Comparison of ENCODE assay signal across 23 cellular contexts in the genomic region with DNA sequence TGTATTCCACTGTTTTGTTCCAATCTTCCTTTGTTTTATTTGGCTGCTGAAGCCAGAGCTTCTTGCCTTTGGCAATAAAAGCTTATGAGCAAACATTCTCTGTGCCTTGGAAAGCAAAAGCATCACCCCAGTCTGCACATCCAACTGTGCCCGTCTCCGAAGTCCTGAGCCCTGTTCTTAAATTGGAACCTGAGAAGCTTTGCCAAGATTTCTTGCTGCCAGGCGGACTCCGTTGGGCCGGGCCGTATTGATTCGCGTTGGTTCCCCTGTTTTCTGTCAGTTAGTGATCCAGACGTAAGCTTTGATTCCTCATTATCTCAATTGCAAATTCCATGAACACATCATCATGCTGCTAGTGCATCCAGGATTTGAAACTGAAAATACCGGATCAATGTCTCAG.
DNase-seq lines count a peak whose midpoint lies in the region; ATAC-seq and TF ChIP-seq lines count a peak whose summit lies in the region.
"Had no signal": no experiment of that assay in that cellular context is flagged by ENCODE, and none has a peak within 500 bp of the region (broad histone marks: within the 10 kb centered on the region; RNA-seq: fewer than 3 reads in every experiment).

No MANE protein-coding gene starts in this region.

- CTCF ChIA-PET in WTC11 (lab: Charles Lee): no interaction called here
- CTCF ChIA-PET in Caco-2 (lab: Charles Lee): no interaction called here

- no peak for TF ChIP-seq CTCF in LNCaP clone FGC (IDR thresholded peaks at IDR 0.05; ENCODE audit: control insufficient read depth, extremely low read depth, insufficient read depth)
- TF ChIP-seq CTCF in WTC11 (IDR thresholded peaks at IDR 0.05): no peak
- no peak for TF ChIP-seq CTCF in glutamatergic neuron (IDR thresholded peaks at IDR 0.05; ENCODE audit: partially characterized antibody, unreplicated experiment)
- TF ChIP-seq CTCF in Caco-2 (IDR thresholded peaks at IDR 0.05; ENCODE audit: insufficient read depth in 1 of 2, low read depth in 1 of 2, low read length in 1 of 2, severe bottlenecking in 1 of 2, unreplicated experiment in 1 of 2): no peak
- TF ChIP-seq CTCF in uterus (IDR thresholded peaks at IDR 0.05): no peak

- POLR2A ChIA-PET in WTC11 (lab: Charles Lee): no interaction called here
- POLR2A ChIA-PET in Caco-2 (lab: Charles Lee): no interaction called here

- H3K9me3 Mint-ChIP-seq in WTC11 (no peaks in the 10 kb centered on the region), glutamatergic neuron (ENCODE audit: unreplicated experiment) (no peaks in the 10 kb centered on the region), Caco-2 (ENCODE audit: unreplicated experiment) (no peaks in the 10 kb centered on the region)

- no peaks in the 10 kb centered on the region for H3K4me1 Mint-ChIP-seq in WTC11
- H3K4me1 Mint-ChIP-seq in glutamatergic neuron (ENCODE audit: low read depth, unreplicated experiment): no peaks in the 10 kb centered on the region
- H3K4me1 Mint-ChIP-seq in Caco-2 (ENCODE audit: low read depth, unreplicated experiment): no peaks in the 10 kb centered on the region

- intact Hi-C loops in Caco-2 (cut with micrococcal nuclease; ENCODE audit: unreplicated experiment) (no loop called here), uterus (cut with DNase I; ENCODE audit: low total_unique reads) (no loop called here)

- H3K9me3 ChIP-seq in Caco-2 (no peaks in the 10 kb centered on the region), uterus (no peaks in the 10 kb centered on the region)
- H3K9me3 ChIP-seq: body of pancreas, tibial artery had no signal

- ATAC-seq in WTC11: no peak
- ATAC-seq: activated T-cell treated with anti-CD3 and anti-CD28 coated beads, Interleukin-2, amount 50 U/mL, for 72 hours; body of pancreas; left lobe of liver; sciatic nerve had no signal

- no peak overlapping the region for H3K4me3 Mint-ChIP-seq in WTC11
- H3K4me3 Mint-ChIP-seq in glutamatergic neuron (ENCODE audit: unreplicated experiment): no peak overlapping the region
- no peak overlapping the region for H3K4me3 Mint-ChIP-seq in Caco-2 (ENCODE audit: unreplicated experiment)
- H3K4me3 Mint-ChIP-seq: activated T-cell treated with anti-CD3 and anti-CD28 coated beads, Interleukin-2, amount 50 U/mL, for 72 hours had no signal

- H3K27me3 ChIP-seq in Caco-2 (replicated peaks; ENCODE audit: control insufficient read depth, insufficient read depth, low read length) (no peaks in the 10 kb centered on the region), uterus (no peaks in the 10 kb centered on the region)
- H3K27me3 ChIP-seq: body of pancreas, tibial artery had no signal

- H3K27me3 Mint-ChIP-seq in WTC11 (ENCODE audit: low read depth) (no peaks in the 10 kb centered on the region), glutamatergic neuron (ENCODE audit: unreplicated experiment) (no peaks in the 10 kb centered on the region), Caco-2 (ENCODE audit: insufficient read depth, unreplicated experiment) (peaks cover 8% of the 10 kb centered on the region)

- H3K27ac Mint-ChIP-seq in WTC11 (peak overlapping the region; percentile 51; the same call in 1 of the 2 replicates), glutamatergic neuron (ENCODE audit: unreplicated experiment) (no peak overlapping the region), Caco-2 (ENCODE audit: unreplicated experiment) (no peak overlapping the region)
- H3K27ac Mint-ChIP-seq: activated T-cell treated with anti-CD3 and anti-CD28 coated beads, Interleukin-2, amount 50 U/mL, for 72 hours had no signal

- H3K4me3 ChIP-seq in LNCaP clone FGC (ENCODE audit: low read depth, low read length) (no peak overlapping the region), Caco-2 (ENCODE audit: low read depth, low read length) (no peak overlapping the region), uterus (no peak overlapping the region)
- H3K4me3 ChIP-seq: body of pancreas, SK-N-MC, tibial artery had no signal

- no peak overlapping the region for H3K27ac ChIP-seq in uterus
- H3K27ac ChIP-seq: body of pancreas, SK-N-MC, tibial artery had no signal

- no TSS peak for BruUV-seq in Caco-2 (replicated peaks; lab: Mats Ljungman, UMichigan)

- H3K36me3 ChIP-seq in Caco-2 (ENCODE audit: control insufficient read depth, insufficient read depth, low read length): no peaks in the 10 kb centered on the region
- H3K36me3 ChIP-seq in uterus: no peaks in the 10 kb centered on the region
- H3K36me3 ChIP-seq: tibial artery had no signal

- H3K4me1 ChIP-seq in Caco-2: no peaks in the 10 kb centered on the region
- H3K4me1 ChIP-seq in uterus: no peaks in the 10 kb centered on the region
- H3K4me1 ChIP-seq: body of pancreas, tibial artery had no signal

- no peaks in the 10 kb centered on the region for H3K36me3 Mint-ChIP-seq in WTC11
- H3K36me3 Mint-ChIP-seq in glutamatergic neuron (ENCODE audit: unreplicated experiment): no peaks in the 10 kb centered on the region
- no peaks in the 10 kb centered on the region for H3K36me3 Mint-ChIP-seq in Caco-2 (ENCODE audit: insufficient read depth, unreplicated experiment)

- TF ChIP-seq POLR2A in uterus (IDR thresholded peaks at IDR 0.05): no peak

- DNase-seq in LNCaP clone FGC (ENCODE audit: low read depth) (peak; percentile 14), WTC11 (ENCODE audit: low spot score) (no peak), glutamatergic neuron (peak; percentile 10), retina (peak; percentile 5), Caco-2 (no peak), NCI-H2171 (lab: John Stamatoyannopoulos, UW) (no peak), uterus (no peak)
- DNase-seq: activated CD4-positive, alpha-beta T cell treated with anti-CD3 and anti-CD28 coated beads, Interleukin-2, amount 50 U/mL, for 4 hours; activated T-cell treated with anti-CD3 and anti-CD28 coated beads, Interleukin-2, amount 50 U/mL, for 72 hours; body of pancreas; COR-L47; DMS53; effector CD8-positive, alpha-beta T cell; Kasumi-1; MV-4-11; NCI-H1436; NCI-H2107; NCI-H510A; stimulated activated CD4-positive, alpha-beta T cell treated with anti-CD3 and anti-CD28 coated beads, Interleukin-4, amount 100 ng/mL, for 1 hour; tibial artery had no signal

TF ChIP-seq in WTC11, 78 proteins besides CTCF, POLR2A, EP300 and RAD21:
- TF ChIP-seq RORB (CRISPR knock-in tag; IDR thresholded peaks at IDR 0.05) (no peak), ZNF232 (CRISPR knock-in tag; IDR thresholded peaks at IDR 0.05) (no peak), SMAD4 (CRISPR knock-in tag; IDR thresholded peaks at IDR 0.05) (no peak), HMGA2 (CRISPR knock-in tag; IDR thresholded peaks at IDR 0.05) (no peak), CREM (CRISPR knock-in tag; IDR thresholded peaks at IDR 0.05) (no peak), ZNF512 (CRISPR knock-in tag; IDR thresholded peaks at IDR 0.05; ENCODE audit: borderline replicate concordance) (no peak), ZNF425 (CRISPR knock-in tag; conservative IDR thresholded peaks at IDR 0.05) (no peak), ATF1 (CRISPR knock-in tag; IDR thresholded peaks at IDR 0.05) (no peak), MYBL2 (CRISPR knock-in tag; IDR thresholded peaks at IDR 0.05) (no peak), TCF7 (CRISPR knock-in tag; IDR thresholded peaks at IDR 0.05; ENCODE audit: low read depth) (no peak), NR1H2 (CRISPR knock-in tag; IDR thresholded peaks at IDR 0.05) (no peak), ZNF263 (CRISPR knock-in tag; IDR thresholded peaks at IDR 0.05; ENCODE audit: low read depth) (no peak)

Comparison
In these comparisons a context has a peak if more than half of its experiments do, and no peak if none do; other contexts are left out.
1. DNase-seq: peak in LNCaP clone FGC (single experiment), glutamatergic neuron (single experiment) and retina (single experiment); none in WTC11 (single experiment), Caco-2 (0 of 2), NCI-H2171 (single experiment) and uterus (0 of 2).